ENCODE assay signal across 8 cellular contexts in genomic region chr10:23525406-23525805, GRCh38.
DNase-seq lines count a peak whose midpoint lies in the region; ATAC-seq and TF ChIP-seq lines count a peak whose summit lies in the region.

No MANE protein-coding gene starts in this region.

- H3K36me3 Mint-ChIP-seq in natural killer cell treated with Interleukin-12 subunit alpha and Interleukin-12 subunit beta and Interleukin-15 and Interleukin-18, amount 100 ng/mL, for 72 hours: no peaks in the 10 kb centered on the region

- no peaks in the 10 kb centered on the region for H3K4me1 Mint-ChIP-seq in natural killer cell treated with Interleukin-12 subunit alpha and Interleukin-12 subunit beta and Interleukin-15 and Interleukin-18, amount 100 ng/mL, for 72 hours (ENCODE audit: low read depth in 2 of 2)

- H3K36me3 ChIP-seq in adipocyte (ENCODE audit: control insufficient read depth, insufficient read depth, low read length, severe bottlenecking): no peaks in the 10 kb centered on the region
- H3K36me3 ChIP-seq in kidney epithelial cell (ENCODE audit: control insufficient read depth, insufficient read depth, low read length): no peaks in the 10 kb centered on the region

- ATAC-seq in HG03097 (IDR thresholded peaks at IDR 0.05; ENCODE audit: low FRiP score, unreplicated experiment): peak; percentile 58
- no peak for ATAC-seq in natural killer cell treated with Interleukin-12 subunit alpha and Interleukin-12 subunit beta and Interleukin-15 and Interleukin-18, amount 100 ng/mL, for 72 hours

- no peaks in the 10 kb centered on the region for H3K9me3 ChIP-seq in adipocyte (ENCODE audit: control insufficient read depth, low read length)

- peak; percentile 2 for DNase-seq in SIG-M5 treated with dmso at 0.1 percent for 504 hours (lab: John Stamatoyannopoulos, UW; ENCODE audit: unreplicated experiment)
- DNase-seq in SIG-M5 (lab: John Stamatoyannopoulos, UW): no peak
- peak; percentile 48 for DNase-seq in adipocyte (ENCODE audit: low read depth)
- no peak for DNase-seq in kidney epithelial cell (ENCODE audit: low read depth)
- no peak for DNase-seq in natural killer cell treated with Interleukin-12 subunit alpha and Interleukin-12 subunit beta and Interleukin-15 and Interleukin-18, amount 100 ng/mL, for 72 hours (ENCODE audit: low spot score)
- DNase-seq in NCI-H1694 (lab: John Stamatoyannopoulos, UW): no peak
- DNase-seq in epidermal melanocyte (ENCODE audit: insufficient read length, low spot score): no peak

- peaks cover 8 to 22% of the 10 kb centered on the region in 2 donors for H3K27me3 Mint-ChIP-seq in natural killer cell treated with Interleukin-12 subunit alpha and Interleukin-12 subunit beta and Interleukin-15 and Interleukin-18, amount 100 ng/mL, for 72 hours

- H3K4me3 ChIP-seq in adipocyte (ENCODE audit: low read length) (no peak overlapping the region), kidney epithelial cell (ENCODE audit: low read depth, low read length) (no peak overlapping the region)

- H3K4me3 Mint-ChIP-seq in natural killer cell treated with Interleukin-12 subunit alpha and Interleukin-12 subunit beta and Interleukin-15 and Interleukin-18, amount 100 ng/mL, for 72 hours: no peak overlapping the region

- H3K27ac Mint-ChIP-seq in natural killer cell treated with Interleukin-12 subunit alpha and Interleukin-12 subunit beta and Interleukin-15 and Interleukin-18, amount 100 ng/mL, for 72 hours: no peak overlapping the region

- H3K9ac ChIP-seq in adipocyte (ENCODE audit: low read length): no peak overlapping the region

- peaks cover 4% of the 10 kb centered on the region for H3K4me1 ChIP-seq in adipocyte (ENCODE audit: control insufficient read depth, insufficient read depth, low read length)

- no peaks in the 10 kb centered on the region for H3K27me3 ChIP-seq in adipocyte (replicated peaks; ENCODE audit: control insufficient read depth, insufficient read depth, low read length)
- no peaks in the 10 kb centered on the region for H3K27me3 ChIP-seq in kidney epithelial cell (ENCODE audit: control insufficient read depth, insufficient read depth, low read length)

- no peaks in the 10 kb centered on the region for H3K9me3 Mint-ChIP-seq in natural killer cell treated with Interleukin-12 subunit alpha and Interleukin-12 subunit beta and Interleukin-15 and Interleukin-18, amount 100 ng/mL, for 72 hours

- TF ChIP-seq CTCF in kidney epithelial cell (IDR thresholded peaks at IDR 0.05; ENCODE audit: insufficient read depth, low read length, poor library complexity, severe bottlenecking): peak; percentile 58

Comparison
In these comparisons a context has a peak if more than half of its experiments do, and no peak if none do; other contexts are left out.
1. DNase-seq: peak in SIG-M5 treated with dmso at 0.1 percent for 504 hours (single experiment) and adipocyte (single experiment); none in SIG-M5 (single experiment), kidney epithelial cell (single experiment), natural killer cell treated with Interleukin-12 subunit alpha and Interleukin-12 subunit beta and Interleukin-15 and Interleukin-18, amount 100 ng/mL, for 72 hours (single experiment), NCI-H1694 (single experiment) and epidermal melanocyte (single experiment).